In genomic region chr7:43041105-43041504, GRCh38 we compare ENCODE assay signal across 27 cellular contexts.
"Had no signal": no experiment of that assay in that cellular context is flagged by ENCODE, and none has a peak within 500 bp of the region (broad histone marks: within the 10 kb centered on the region; RNA-seq: fewer than 3 reads in every experiment).

No MANE protein-coding gene starts in this region.

- H3K4me1 ChIP-seq: stomach, testis, thyroid gland, tibial artery, tibial nerve, transverse colon, upper lobe of left lung, upper lobe of right lung, uterus had no signal

- H3K4me3 ChIP-seq: stomach, suprapubic skin, testis, thoracic aorta, thyroid gland, tibial artery, tibial nerve, transverse colon, upper lobe of left lung, upper lobe of right lung, uterus, vagina had no signal

- H3K27me3 ChIP-seq: stomach, suprapubic skin, testis, thyroid gland, tibial artery, tibial nerve, transverse colon, upper lobe of left lung, upper lobe of right lung, uterus, vagina had no signal

- H3K36me3 ChIP-seq: stomach, suprapubic skin, thoracic aorta, thyroid gland, tibial artery, tibial nerve, transverse colon, upper lobe of left lung, upper lobe of right lung, uterus, vagina had no signal

- H3K9me3 ChIP-seq: stomach, suprapubic skin, testis, thoracic aorta, thyroid gland, tibial artery, tibial nerve, transverse colon, upper lobe of left lung, upper lobe of right lung, uterus, vagina had no signal

- DNase-seq: stimulated activated CD4-positive, alpha-beta T cell treated with anti-CD3 and anti-CD28 coated beads, Interleukin-2, amount 100 ng/mL, for 48 hours; stimulated activated CD4-positive, alpha-beta T cell treated with anti-CD3 and anti-CD28 coated beads, Interleukin-4, amount 100 ng/mL, for 1 hour; stimulated activated CD4-positive, alpha-beta T cell treated with anti-CD3 and anti-CD28 coated beads, Interleukin-4, amount 100 ng/mL, for 24 hours; stimulated activated CD4-positive, alpha-beta T cell treated with anti-CD3 and anti-CD28 coated beads, Interleukin-4, amount 100 ng/mL, for 4 hours; stimulated activated CD8-positive, alpha-beta memory T cell treated with anti-CD3 and anti-CD28 coated beads, Interleukin-4, amount 100 ng/mL, for 48 hours; stimulated activated naive B cell treated with anti-CD40 and anti-IgM and Interleukin-4, amounts not matched to agents 10 μg/mL and 1 μg/mL and 100 μg/mL, for 72 hours; stimulated activated naive CD4-positive, alpha-beta T cell; stimulated activated naive CD4-positive, alpha-beta T cell treated with Interleukin-2 at 50 U/mL for 16 hours; stimulated activated naive CD8-positive, alpha-beta T cell treated with anti-CD3 and anti-CD28 coated beads, Interleukin-15, amount 100 ng/mL, for 72 hours; stimulated activated naive CD8-positive, alpha-beta T cell treated with anti-CD3 and anti-CD28 coated beads, Interleukin-15, Interleukin-2, amounts not matched to agents 100 U/mL and 50 U/mL, for 24 hours; stomach; substantia nigra; testis; thyroid gland; tibial artery; transverse colon; trophoblast cell; upper lobe of left lung; upper lobe of right lung; uterus had no signal

- FAIRE-seq: urothelium cell line had no signal

- H3K27ac ChIP-seq: stomach, suprapubic skin, testis, thoracic aorta, thyroid gland, tibial artery, tibial nerve, transverse colon, upper lobe of left lung, upper lobe of right lung, uterus, vagina had no signal

- ATAC-seq: stimulated activated effector memory CD8-positive, alpha-beta T cell treated with anti-CD3 and anti-CD28 coated beads, Interleukin-12 subunit alpha, Interleukin-12 subunit beta, amount 100 ng/mL, for 72 hours; stimulated activated memory B cell treated with anti-CD40 and anti-IgM and Interleukin-4, amounts not matched to agents 10 μg/mL and 1 μg/mL and 100 μg/mL, for 72 hours; stimulated activated naive B cell treated with anti-CD40 and anti-IgM and Interleukin-4, amounts not matched to agents 10 μg/mL and 1 μg/mL and 100 μg/mL, for 72 hours; stimulated activated naive CD8-positive, alpha-beta T cell treated with anti-CD3 and anti-CD28 coated beads, Interleukin-15, amount 100 ng/mL, for 72 hours; stimulated activated naive CD8-positive, alpha-beta T cell treated with anti-CD3 and anti-CD28 coated beads, Interleukin-15, Interleukin-2, amounts not matched to agents 100 U/mL and 50 U/mL, for 24 hours; upper lobe of right lung had no signal
